Comparison of ENCODE assay signal across 8 cellular contexts in genomic region chr19:10553943-10554381, GRCh38. TPM values are rescaled to one million over a fixed set of nuclear protein-coding genes. Genes with fewer than 3 reads are reported as not detected.
DNase-seq lines count a peak whose midpoint lies in the region; ATAC-seq lines count a peak whose summit lies in the region.

No MANE protein-coding gene starts in this region.

- peak overlapping the region; percentile 66 for H3K4me3 Mint-ChIP-seq in activated naive CD4-positive, alpha-beta T cell treated with anti-CD3 and anti-CD28 coated beads, Interleukin-2, amount 10 ng/mL, durations not matched to agents 7 days and 5 days

- ATAC-seq in GM19397 (IDR thresholded peaks at IDR 0.05; ENCODE audit: unreplicated experiment) = peak; percentile 61
- no peak for ATAC-seq in HG03025 (IDR thresholded peaks at IDR 0.05; ENCODE audit: low FRiP score, unreplicated experiment)

- peaks cover 60% of the 10 kb centered on the region for H3K4me1 Mint-ChIP-seq in activated naive CD4-positive, alpha-beta T cell treated with anti-CD3 and anti-CD28 coated beads, Interleukin-2, amount 10 ng/mL, durations not matched to agents 7 days and 5 days

- H3K9me3 Mint-ChIP-seq in activated naive CD4-positive, alpha-beta T cell treated with anti-CD3 and anti-CD28 coated beads, Interleukin-2, amount 10 ng/mL, durations not matched to agents 7 days and 5 days = no peaks in the 10 kb centered on the region

- CTCF ChIA-PET in activated naive CD4-positive, alpha-beta T cell treated with anti-CD3 and anti-CD28 coated beads, Interleukin-2, amount 10 ng/mL, durations not matched to agents 7 days and 5 days (lab: Charles Lee) = interaction anchor here (1.0 to 2.5 kb wide), 11 partner anchors 9 to 146 kb away, joined by 3 to 11 read pairs (median 4); partner anchors contain the start of gene KRI1

- peak overlapping the region; percentile 38 for H3K4me3 ChIP-seq in Jurkat, Clone E6-1 (ENCODE audit: low read length)

- peak overlapping the region; percentile 97 for H3K27ac Mint-ChIP-seq in activated naive CD4-positive, alpha-beta T cell treated with anti-CD3 and anti-CD28 coated beads, Interleukin-2, amount 10 ng/mL, durations not matched to agents 7 days and 5 days

- DNase-seq in Jurkat, Clone E6-1 (ENCODE audit: low read depth, low spot score) = peak; percentile 98
- DNase-seq in activated naive CD4-positive, alpha-beta T cell treated with anti-CD3 and anti-CD28 coated beads, Interleukin-2, amount 10 ng/mL, durations not matched to agents 7 days and 5 days = peak; percentile 84
- peak; percentile 56 to 63 for DNase-seq in stimulated activated CD8-positive, alpha-beta memory T cell treated with anti-CD3 and anti-CD28 coated beads, Interleukin-15, amount 100 ng/mL, for 48 hours (ENCODE audit: low read depth in 2 of 2)
- DNase-seq in NCI-H2107 treated with DMSO at 0.1 percent for 48 hours (lab: John Stamatoyannopoulos, UW; ENCODE audit: unreplicated experiment) (no peak), NCI-H1436 treated with DMSO at 0.1 percent for 48 hours (lab: John Stamatoyannopoulos, UW) (no peak), NCI-H345 treated with DMSO at 0.1 percent for 48 hours (lab: John Stamatoyannopoulos, UW; ENCODE audit: unreplicated experiment) (no peak)

- no peaks in the 10 kb centered on the region for H3K27me3 Mint-ChIP-seq in activated naive CD4-positive, alpha-beta T cell treated with anti-CD3 and anti-CD28 coated beads, Interleukin-2, amount 10 ng/mL, durations not matched to agents 7 days and 5 days

- peaks cover 62% of the 10 kb centered on the region for H3K36me3 Mint-ChIP-seq in activated naive CD4-positive, alpha-beta T cell treated with anti-CD3 and anti-CD28 coated beads, Interleukin-2, amount 10 ng/mL, durations not matched to agents 7 days and 5 days

RNA-seq across cellular contexts. Expression of gene ATG4D, which starts 10.3 kb away (rescaled TPM):
- polyA plus RNA-seq in Jurkat, Clone E6-1 (2012; ENCODE audit: insufficient read depth, insufficient read length) = 45.7 TPM

RNA-seq across cellular contexts. Expression of gene KRI1, which starts 11.8 kb away (rescaled TPM):
- 89.3 TPM for polyA plus RNA-seq in Jurkat, Clone E6-1 (2012; ENCODE audit: insufficient read depth, insufficient read length)

RNA-seq across cellular contexts. Expression of gene CDKN2D, which starts 14.8 kb away (rescaled TPM):
- 69.7 TPM for polyA plus RNA-seq in Jurkat, Clone E6-1 (2012; ENCODE audit: insufficient read depth, insufficient read length)

RNA-seq across cellular contexts. Expression of gene AP1M2, which starts 33.1 kb away (rescaled TPM):
- polyA plus RNA-seq in Jurkat, Clone E6-1 (2012; ENCODE audit: insufficient read depth, insufficient read length) = not detected

RNA-seq across cellular contexts. Expression of gene S1PR5, which starts 36.7 kb away (rescaled TPM):
- polyA plus RNA-seq in Jurkat, Clone E6-1 (2012; ENCODE audit: insufficient read depth, insufficient read length) = not detected

Comparison
In these comparisons a context has a peak if more than half of its experiments do, and no peak if none do; other contexts are left out.
1. DNase-seq: peak in Jurkat, Clone E6-1 (single experiment), activated naive CD4-positive, alpha-beta T cell treated with anti-CD3 and anti-CD28 coated beads, Interleukin-2, amount 10 ng/mL, durations not matched to agents 7 days and 5 days (single experiment) and stimulated activated CD8-positive, alpha-beta memory T cell treated with anti-CD3 and anti-CD28 coated beads, Interleukin-15, amount 100 ng/mL, for 48 hours (2 of 2); none in NCI-H2107 treated with DMSO at 0.1 percent for 48 hours (single experiment), NCI-H1436 treated with DMSO at 0.1 percent for 48 hours (single experiment) and NCI-H345 treated with DMSO at 0.1 percent for 48 hours (single experiment).